In the genomic region with DNA sequence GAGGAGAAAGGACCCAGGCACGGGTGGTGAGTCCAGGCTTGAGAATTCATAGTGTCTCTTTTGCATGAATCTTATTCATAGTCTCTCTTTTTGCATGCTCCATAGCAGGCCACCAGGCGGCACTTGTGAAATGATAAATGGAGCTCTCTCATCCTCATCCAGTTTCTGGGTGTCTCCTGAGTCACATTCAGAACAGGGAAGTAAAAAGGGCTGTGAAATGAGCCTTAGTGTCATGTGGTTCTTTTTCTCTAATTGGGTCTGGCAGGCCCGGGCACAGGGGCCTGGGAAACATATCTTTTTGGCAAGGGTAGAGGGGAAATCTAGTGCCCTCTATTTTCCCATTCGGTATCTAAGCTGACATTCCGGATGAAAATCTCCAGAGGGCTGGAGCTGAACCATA, we compare ENCODE assay signal across 1 cellular context.
TF ChIP-seq lines count a peak whose summit lies in the region.

No MANE protein-coding gene starts in this region.

TF ChIP-seq in K562, 482 proteins besides CTCF, POLR2A, EP300 and RAD21 (continued from another document and continues in another):
- TF ChIP-seq, protein P1, sequence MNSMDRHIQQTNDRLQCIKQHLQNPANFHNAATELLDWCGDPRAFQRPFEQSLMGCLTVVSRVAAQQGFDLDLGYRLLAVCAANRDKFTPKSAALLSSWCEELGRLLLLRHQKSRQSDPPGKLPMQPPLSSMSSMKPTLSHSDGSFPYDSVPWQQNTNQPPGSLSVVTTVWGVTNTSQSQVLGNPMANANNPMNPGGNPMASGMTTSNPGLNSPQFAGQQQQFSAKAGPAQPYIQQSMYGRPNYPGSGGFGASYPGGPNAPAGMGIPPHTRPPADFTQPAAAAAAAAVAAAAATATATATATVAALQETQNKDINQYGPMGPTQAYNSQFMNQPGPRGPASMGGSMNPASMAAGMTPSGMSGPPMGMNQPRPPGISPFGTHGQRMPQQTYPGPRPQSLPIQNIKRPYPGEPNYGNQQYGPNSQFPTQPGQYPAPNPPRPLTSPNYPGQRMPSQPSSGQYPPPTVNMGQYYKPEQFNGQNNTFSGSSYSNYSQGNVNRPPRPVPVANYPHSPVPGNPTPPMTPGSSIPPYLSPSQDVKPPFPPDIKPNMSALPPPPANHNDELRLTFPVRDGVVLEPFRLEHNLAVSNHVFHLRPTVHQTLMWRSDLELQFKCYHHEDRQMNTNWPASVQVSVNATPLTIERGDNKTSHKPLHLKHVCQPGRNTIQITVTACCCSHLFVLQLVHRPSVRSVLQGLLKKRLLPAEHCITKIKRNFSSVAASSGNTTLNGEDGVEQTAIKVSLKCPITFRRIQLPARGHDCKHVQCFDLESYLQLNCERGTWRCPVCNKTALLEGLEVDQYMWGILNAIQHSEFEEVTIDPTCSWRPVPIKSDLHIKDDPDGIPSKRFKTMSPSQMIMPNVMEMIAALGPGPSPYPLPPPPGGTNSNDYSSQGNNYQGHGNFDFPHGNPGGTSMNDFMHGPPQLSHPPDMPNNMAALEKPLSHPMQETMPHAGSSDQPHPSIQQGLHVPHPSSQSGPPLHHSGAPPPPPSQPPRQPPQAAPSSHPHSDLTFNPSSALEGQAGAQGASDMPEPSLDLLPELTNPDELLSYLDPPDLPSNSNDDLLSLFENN (IDR thresholded peaks at IDR 0.05; ENCODE audit: low read depth in 2 of 2, low read length in 2 of 2), result no peak
- TF ChIP-seq FOXP1 (CRISPR knock-in tag; IDR thresholded peaks at IDR 0.05) (no peak), FOSL1 (tag; conservative IDR thresholded peaks at IDR 0.05) (0 out of 2 replicates have a peak, but pooled peaks have one; percentile 21), HDGF (IDR thresholded peaks at IDR 0.05) (no peak), MYBL2 (IDR thresholded peaks at IDR 0.05; ENCODE audit: low read depth) (no peak), MYBL2 (CRISPR knock-in tag; IDR thresholded peaks at IDR 0.05; ENCODE audit: borderline replicate concordance) (no peak), ZNF146 (CRISPR knock-in tag; IDR thresholded peaks at IDR 0.05; ENCODE audit: unreplicated experiment) (no peak), DMBX1 (CRISPR knock-in tag; IDR thresholded peaks at IDR 0.05; ENCODE audit: borderline replicate concordance) (no peak), ZNF347 (CRISPR knock-in tag; IDR thresholded peaks at IDR 0.05; ENCODE audit: low read depth) (no peak), MIER1 (IDR thresholded peaks at IDR 0.05; ENCODE audit: low read depth) (no peak), STAG1 (CRISPR knock-in tag; IDR thresholded peaks at IDR 0.05; ENCODE audit: borderline replicate concordance) (no peak), SMC3 (conservative IDR thresholded peaks at IDR 0.05; ENCODE audit: insufficient read depth, low read depth, low read length) (peak; percentile 50; the same call in 1 of the 2 replicates), NR2C1 (IDR thresholded peaks at IDR 0.05) (no peak), NR2C1 (tag; IDR thresholded peaks at IDR 0.05) (no peak), GATAD2A (IDR thresholded peaks at IDR 0.05) (no peak), RCOR1 (IDR thresholded peaks at IDR 0.05; ENCODE audit: borderline replicate concordance in 1 of 2, low read depth in 2 of 2, low read length in 2 of 2) (peak in 1 of 2 experiments; percentile 47; a peak in 1 of 4 replicates), CTBP1 (IDR thresholded peaks at IDR 0.05; ENCODE audit: borderline replicate concordance) (peak; percentile 38; the same call in 1 of the 2 replicates), XRCC3 (IDR thresholded peaks at IDR 0.05) (no peak), EGR1 (conservative IDR thresholded peaks at IDR 0.05) (no peak), HNRNPUL1 (IDR thresholded peaks at IDR 0.05; ENCODE audit: low read length) (no peak), CBFB (CRISPR knock-in tag; IDR thresholded peaks at IDR 0.05) (no peak), WHSC1 (IDR thresholded peaks at IDR 0.05; ENCODE audit: low read length) (no peak), ZNF165 (CRISPR knock-in tag; IDR thresholded peaks at IDR 0.05; ENCODE audit: borderline replicate concordance) (no peak), ZNF77 (CRISPR knock-in tag; IDR thresholded peaks at IDR 0.05) (no peak), JUND (IDR thresholded peaks at IDR 0.05; ENCODE audit: borderline replicate concordance, low read depth, low read length) (peak; percentile 51), JUND (tag; IDR thresholded peaks at IDR 0.05; ENCODE audit: borderline replicate concordance, low read depth, low read length) (no peak), CCNT2 (IDR thresholded peaks at IDR 0.05; ENCODE audit: borderline replicate concordance, extremely low read depth, insufficient read length, low read depth, low read length) (no peak), CSDE1 (IDR thresholded peaks at IDR 0.05) (no peak), POLR2G (IDR thresholded peaks at IDR 0.05; ENCODE audit: low read depth, low read length) (no peak), TRIM28 (IDR thresholded peaks at IDR 0.05) (no peak), TEAD4 (IDR thresholded peaks at IDR 0.05; ENCODE audit: low read length) (peak; percentile 18; the same call in 1 of the 2 replicates), TEAD4 (CRISPR knock-in tag; IDR thresholded peaks at IDR 0.05; ENCODE audit: borderline replicate concordance) (no peak), SP2 (IDR thresholded peaks at IDR 0.05; ENCODE audit: extremely low read depth, low read depth, low read length, poor library complexity, severe bottlenecking) (no peak), MEIS2 (IDR thresholded peaks at IDR 0.05; ENCODE audit: partially characterized antibody) (peak; percentile 47), TAF15 (IDR thresholded peaks at IDR 0.05; ENCODE audit: low read depth, low read length) (no peak), NR3C1 (CRISPR knock-in tag; IDR thresholded peaks at IDR 0.05) (no peak), ZNF668 (CRISPR knock-in tag; IDR thresholded peaks at IDR 0.05) (no peak), ZNF282 (CRISPR knock-in tag; IDR thresholded peaks at IDR 0.05) (no peak), HSF4 (CRISPR knock-in tag; IDR thresholded peaks at IDR 0.05; ENCODE audit: borderline replicate concordance) (no peak), KDM5B (IDR thresholded peaks at IDR 0.05; ENCODE audit: insufficient replicate concordance, low read depth, low read length) (no peak)
- TF ChIP-seq, protein P2, sequence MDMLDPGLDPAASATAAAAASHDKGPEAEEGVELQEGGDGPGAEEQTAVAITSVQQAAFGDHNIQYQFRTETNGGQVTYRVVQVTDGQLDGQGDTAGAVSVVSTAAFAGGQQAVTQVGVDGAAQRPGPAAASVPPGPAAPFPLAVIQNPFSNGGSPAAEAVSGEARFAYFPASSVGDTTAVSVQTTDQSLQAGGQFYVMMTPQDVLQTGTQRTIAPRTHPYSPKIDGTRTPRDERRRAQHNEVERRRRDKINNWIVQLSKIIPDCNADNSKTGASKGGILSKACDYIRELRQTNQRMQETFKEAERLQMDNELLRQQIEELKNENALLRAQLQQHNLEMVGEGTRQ (CRISPR knock-in tag; IDR thresholded peaks at IDR 0.05), result no peak
- TF ChIP-seq, protein P3, sequence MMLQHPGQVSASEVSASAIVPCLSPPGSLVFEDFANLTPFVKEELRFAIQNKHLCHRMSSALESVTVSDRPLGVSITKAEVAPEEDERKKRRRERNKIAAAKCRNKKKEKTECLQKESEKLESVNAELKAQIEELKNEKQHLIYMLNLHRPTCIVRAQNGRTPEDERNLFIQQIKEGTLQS (IDR thresholded peaks at IDR 0.05), result no peak
- TF ChIP-seq, protein P3 (CRISPR knock-in tag; conservative IDR thresholded peaks at IDR 0.05), result no peak
- TF ChIP-seq, protein P4, sequence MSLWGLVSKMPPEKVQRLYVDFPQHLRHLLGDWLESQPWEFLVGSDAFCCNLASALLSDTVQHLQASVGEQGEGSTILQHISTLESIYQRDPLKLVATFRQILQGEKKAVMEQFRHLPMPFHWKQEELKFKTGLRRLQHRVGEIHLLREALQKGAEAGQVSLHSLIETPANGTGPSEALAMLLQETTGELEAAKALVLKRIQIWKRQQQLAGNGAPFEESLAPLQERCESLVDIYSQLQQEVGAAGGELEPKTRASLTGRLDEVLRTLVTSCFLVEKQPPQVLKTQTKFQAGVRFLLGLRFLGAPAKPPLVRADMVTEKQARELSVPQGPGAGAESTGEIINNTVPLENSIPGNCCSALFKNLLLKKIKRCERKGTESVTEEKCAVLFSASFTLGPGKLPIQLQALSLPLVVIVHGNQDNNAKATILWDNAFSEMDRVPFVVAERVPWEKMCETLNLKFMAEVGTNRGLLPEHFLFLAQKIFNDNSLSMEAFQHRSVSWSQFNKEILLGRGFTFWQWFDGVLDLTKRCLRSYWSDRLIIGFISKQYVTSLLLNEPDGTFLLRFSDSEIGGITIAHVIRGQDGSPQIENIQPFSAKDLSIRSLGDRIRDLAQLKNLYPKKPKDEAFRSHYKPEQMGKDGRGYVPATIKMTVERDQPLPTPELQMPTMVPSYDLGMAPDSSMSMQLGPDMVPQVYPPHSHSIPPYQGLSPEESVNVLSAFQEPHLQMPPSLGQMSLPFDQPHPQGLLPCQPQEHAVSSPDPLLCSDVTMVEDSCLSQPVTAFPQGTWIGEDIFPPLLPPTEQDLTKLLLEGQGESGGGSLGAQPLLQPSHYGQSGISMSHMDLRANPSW (CRISPR knock-in tag; IDR thresholded peaks at IDR 0.05), result no peak
- TF ChIP-seq, protein P5, sequence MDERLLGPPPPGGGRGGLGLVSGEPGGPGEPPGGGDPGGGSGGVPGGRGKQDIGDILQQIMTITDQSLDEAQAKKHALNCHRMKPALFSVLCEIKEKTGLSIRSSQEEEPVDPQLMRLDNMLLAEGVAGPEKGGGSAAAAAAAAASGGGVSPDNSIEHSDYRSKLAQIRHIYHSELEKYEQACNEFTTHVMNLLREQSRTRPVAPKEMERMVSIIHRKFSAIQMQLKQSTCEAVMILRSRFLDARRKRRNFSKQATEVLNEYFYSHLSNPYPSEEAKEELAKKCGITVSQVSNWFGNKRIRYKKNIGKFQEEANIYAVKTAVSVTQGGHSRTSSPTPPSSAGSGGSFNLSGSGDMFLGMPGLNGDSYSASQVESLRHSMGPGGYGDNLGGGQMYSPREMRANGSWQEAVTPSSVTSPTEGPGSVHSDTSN (CRISPR knock-in tag; IDR thresholded peaks at IDR 0.05; ENCODE audit: low read depth), result no peak
- TF ChIP-seq, protein P5 (tag; conservative IDR thresholded peaks at IDR 0.05; ENCODE audit: low read depth), result peak; percentile 62
- TF ChIP-seq, protein P6, sequence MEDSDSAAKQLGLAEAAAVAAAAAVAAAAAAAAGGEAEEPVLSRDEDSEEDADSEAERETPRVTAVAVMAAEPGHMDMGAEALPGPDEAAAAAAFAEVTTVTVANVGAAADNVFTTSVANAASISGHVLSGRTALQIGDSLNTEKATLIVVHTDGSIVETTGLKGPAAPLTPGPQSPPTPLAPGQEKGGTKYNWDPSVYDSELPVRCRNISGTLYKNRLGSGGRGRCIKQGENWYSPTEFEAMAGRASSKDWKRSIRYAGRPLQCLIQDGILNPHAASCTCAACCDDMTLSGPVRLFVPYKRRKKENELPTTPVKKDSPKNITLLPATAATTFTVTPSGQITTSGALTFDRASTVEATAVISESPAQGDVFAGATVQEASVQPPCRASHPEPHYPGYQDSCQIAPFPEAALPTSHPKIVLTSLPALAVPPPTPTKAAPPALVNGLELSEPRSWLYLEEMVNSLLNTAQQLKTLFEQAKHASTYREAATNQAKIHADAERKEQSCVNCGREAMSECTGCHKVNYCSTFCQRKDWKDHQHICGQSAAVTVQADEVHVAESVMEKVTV (CRISPR knock-in tag; IDR thresholded peaks at IDR 0.05), result 0 out of 2 replicates have a peak, but pooled peaks have one; percentile 29
- TF ChIP-seq, protein P7, sequence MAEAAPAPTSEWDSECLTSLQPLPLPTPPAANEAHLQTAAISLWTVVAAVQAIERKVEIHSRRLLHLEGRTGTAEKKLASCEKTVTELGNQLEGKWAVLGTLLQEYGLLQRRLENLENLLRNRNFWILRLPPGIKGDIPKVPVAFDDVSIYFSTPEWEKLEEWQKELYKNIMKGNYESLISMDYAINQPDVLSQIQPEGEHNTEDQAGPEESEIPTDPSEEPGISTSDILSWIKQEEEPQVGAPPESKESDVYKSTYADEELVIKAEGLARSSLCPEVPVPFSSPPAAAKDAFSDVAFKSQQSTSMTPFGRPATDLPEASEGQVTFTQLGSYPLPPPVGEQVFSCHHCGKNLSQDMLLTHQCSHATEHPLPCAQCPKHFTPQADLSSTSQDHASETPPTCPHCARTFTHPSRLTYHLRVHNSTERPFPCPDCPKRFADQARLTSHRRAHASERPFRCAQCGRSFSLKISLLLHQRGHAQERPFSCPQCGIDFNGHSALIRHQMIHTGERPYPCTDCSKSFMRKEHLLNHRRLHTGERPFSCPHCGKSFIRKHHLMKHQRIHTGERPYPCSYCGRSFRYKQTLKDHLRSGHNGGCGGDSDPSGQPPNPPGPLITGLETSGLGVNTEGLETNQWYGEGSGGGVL (CRISPR knock-in tag; IDR thresholded peaks at IDR 0.05), result no peak
- TF ChIP-seq, protein P8, sequence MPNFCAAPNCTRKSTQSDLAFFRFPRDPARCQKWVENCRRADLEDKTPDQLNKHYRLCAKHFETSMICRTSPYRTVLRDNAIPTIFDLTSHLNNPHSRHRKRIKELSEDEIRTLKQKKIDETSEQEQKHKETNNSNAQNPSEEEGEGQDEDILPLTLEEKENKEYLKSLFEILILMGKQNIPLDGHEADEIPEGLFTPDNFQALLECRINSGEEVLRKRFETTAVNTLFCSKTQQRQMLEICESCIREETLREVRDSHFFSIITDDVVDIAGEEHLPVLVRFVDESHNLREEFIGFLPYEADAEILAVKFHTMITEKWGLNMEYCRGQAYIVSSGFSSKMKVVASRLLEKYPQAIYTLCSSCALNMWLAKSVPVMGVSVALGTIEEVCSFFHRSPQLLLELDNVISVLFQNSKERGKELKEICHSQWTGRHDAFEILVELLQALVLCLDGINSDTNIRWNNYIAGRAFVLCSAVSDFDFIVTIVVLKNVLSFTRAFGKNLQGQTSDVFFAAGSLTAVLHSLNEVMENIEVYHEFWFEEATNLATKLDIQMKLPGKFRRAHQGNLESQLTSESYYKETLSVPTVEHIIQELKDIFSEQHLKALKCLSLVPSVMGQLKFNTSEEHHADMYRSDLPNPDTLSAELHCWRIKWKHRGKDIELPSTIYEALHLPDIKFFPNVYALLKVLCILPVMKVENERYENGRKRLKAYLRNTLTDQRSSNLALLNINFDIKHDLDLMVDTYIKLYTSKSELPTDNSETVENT (CRISPR knock-in tag; IDR thresholded peaks at IDR 0.05), result no peak
- TF ChIP-seq, protein P9, sequence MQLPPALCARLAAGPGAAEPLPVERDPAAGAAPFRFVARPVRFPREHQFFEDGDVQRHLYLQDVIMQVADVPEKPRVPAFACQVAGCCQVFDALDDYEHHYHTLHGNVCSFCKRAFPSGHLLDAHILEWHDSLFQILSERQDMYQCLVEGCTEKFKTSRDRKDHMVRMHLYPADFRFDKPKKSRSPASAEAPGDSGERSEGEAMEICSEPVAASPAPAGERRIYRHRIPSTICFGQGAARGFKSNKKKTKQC (CRISPR knock-in tag; IDR thresholded peaks at IDR 0.05), result no peak
